In genomic region chr6:42745638-42746451, GRCh38 we compare ENCODE assay signal across 8 cellular contexts. TPM values are rescaled to one million over a fixed set of nuclear protein-coding genes. Genes with fewer than 3 reads are reported as not detected.
A peak's percentile ranks its signal among the peaks of the same experiment; 100 is the strongest.
DNase-seq lines count a peak whose midpoint lies in the region; ATAC-seq and TF ChIP-seq lines count a peak whose summit lies in the region.

A gene with protein sequence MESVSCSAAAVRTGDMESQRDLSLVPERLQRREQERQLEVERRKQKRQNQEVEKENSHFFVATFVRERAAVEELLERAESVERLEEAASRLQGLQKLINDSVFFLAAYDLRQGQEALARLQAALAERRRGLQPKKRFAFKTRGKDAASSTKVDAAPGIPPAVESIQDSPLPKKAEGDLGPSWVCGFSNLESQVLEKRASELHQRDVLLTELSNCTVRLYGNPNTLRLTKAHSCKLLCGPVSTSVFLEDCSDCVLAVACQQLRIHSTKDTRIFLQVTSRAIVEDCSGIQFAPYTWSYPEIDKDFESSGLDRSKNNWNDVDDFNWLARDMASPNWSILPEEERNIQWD (minus strand): TSS chr6:42746103. CDS start chr6:42746073, 30 bp downstream.

- peak within 1 kb of the TSS; percentile 99 for H3K9ac ChIP-seq in mucosa of rectum (ENCODE audit: low read depth in 1 of 2, low read length in 2 of 2)

- peak within 1 kb of the TSS; percentile 70 for H3K27ac ChIP-seq in PC-9
- peak within 1 kb of the TSS; percentile 96 to 98 for H3K27ac ChIP-seq in esophagus (ENCODE audit: low read depth in 2 of 2, low read length in 1 of 2)
- H3K27ac ChIP-seq in mucosa of rectum (ENCODE audit: low read depth in 2 of 2, low read length in 2 of 2) = peak within 1 kb of the TSS; percentile 93 to 96

- ATAC-seq in GM21717 (IDR thresholded peaks at IDR 0.05; ENCODE audit: unreplicated experiment) = peak; percentile 75
- peak; percentile 81 to 84 for ATAC-seq in activated T-cell treated with anti-CD3 and anti-CD28 coated beads, Interleukin-2, amount 50 U/mL, for 4 hours

- H3K4me3 ChIP-seq in PC-9 (peak within 1 kb of the TSS; percentile 78), esophagus (ENCODE audit: low read depth in 1 of 2, low read length in 2 of 2) (peak within 1 kb of the TSS; percentile 84 to 87), mucosa of rectum (ENCODE audit: low read length in 2 of 2) (peak within 1 kb of the TSS; percentile 97 to 99)

- BruUV-seq in PC-9 (replicated peaks; lab: Mats Ljungman, UMichigan) = TSS peak; percentile 76

- 1% methylated on average over 56 to 57 of the region's 57 CpGs for WGBS in esophagus, 2 donors

- TF ChIP-seq CTCF in PC-9 (conservative IDR thresholded peaks at IDR 0.05) = no peak

- CTCF ChIA-PET in PC-9 (lab: Charles Lee) = interaction anchor here (0.6 to 0.7 kb wide), 2 partner anchors 515 to 552 kb away, joined by 16 to 30 read pairs; partner anchors contain the start of gene SLC22A7

- no peaks in the 10 kb centered on the region for H3K9me3 Mint-ChIP-seq in activated T-cell treated with anti-CD3 and anti-CD28 coated beads, Interleukin-2, amount 50 U/mL, for 4 hours

- peak; percentile 99 for DNase-seq in DMS53 (lab: John Stamatoyannopoulos, UW)
- DNase-seq in KBM-7 = peak; percentile 96
- peak; percentile 91 to 94 for DNase-seq in PC-9
- DNase-seq in activated T-cell treated with anti-CD3 and anti-CD28 coated beads, Interleukin-2, amount 50 U/mL, for 4 hours = peak; percentile 88
- DNase-seq in stimulated activated CD8-positive, alpha-beta memory T cell treated with anti-CD3 and anti-CD28 coated beads, Interleukin-4, amount 100 ng/mL, for 4 hours (ENCODE audit: low read depth in 2 of 2, low spot score in 1 of 2) = peak; percentile 83 to 89

- no peaks in the 10 kb centered on the region for H3K9me3 ChIP-seq in PC-9 (ENCODE audit: insufficient read depth, low read depth)
- no peaks in the 10 kb centered on the region for H3K9me3 ChIP-seq in esophagus (ENCODE audit: control insufficient read depth in 2 of 2, insufficient read depth in 1 of 2, low read depth in 1 of 2, low read length in 1 of 2)
- no peaks in the 10 kb centered on the region for H3K9me3 ChIP-seq in mucosa of rectum (ENCODE audit: control insufficient read depth in 2 of 2, low read length in 2 of 2)

- H3K27me3 Mint-ChIP-seq in activated T-cell treated with anti-CD3 and anti-CD28 coated beads, Interleukin-2, amount 50 U/mL, for 4 hours (ENCODE audit: low read depth) = no peaks in the 10 kb centered on the region

- peak within 1 kb of the TSS; percentile 98 for H3K4me3 Mint-ChIP-seq in activated T-cell treated with anti-CD3 and anti-CD28 coated beads, Interleukin-2, amount 50 U/mL, for 4 hours

- in situ Hi-C loops in KBM-7 (cut with MboI; ENCODE audit: low pct_unique_long_range_greater_than_20kb, low sequenced_read_pairs) = no loop called here

- H3K4me1 Mint-ChIP-seq in activated T-cell treated with anti-CD3 and anti-CD28 coated beads, Interleukin-2, amount 50 U/mL, for 4 hours (ENCODE audit: low read depth) = peaks cover 31% of the 10 kb centered on the region

- H3K4me1 ChIP-seq in PC-9 (replicated peaks; ENCODE audit: insufficient read depth) (peaks cover 19% of the 10 kb centered on the region), esophagus (ENCODE audit: control insufficient read depth in 2 of 2, insufficient read depth in 2 of 2, low read length in 1 of 2) (peaks cover 2 to 7% of the 10 kb centered on the region in 2 donors), mucosa of rectum (ENCODE audit: control insufficient read depth in 2 of 2, insufficient read depth in 2 of 2, low read length in 2 of 2) (peaks cover 10 to 19% of the 10 kb centered on the region in 2 donors)

- peaks cover 3% of the 10 kb centered on the region for H3K36me3 Mint-ChIP-seq in activated T-cell treated with anti-CD3 and anti-CD28 coated beads, Interleukin-2, amount 50 U/mL, for 4 hours (ENCODE audit: insufficient read depth)

- H3F3A ChIP-seq in PC-9 (ENCODE audit: insufficient read depth, low read depth) = peaks cover 15% of the 10 kb centered on the region; the same call in 1 of the 2 replicates

- intact Hi-C loops in PC-9 (cut with micrococcal nuclease; ENCODE audit: unreplicated experiment) = loop anchor here (1.0 to 2.0 kb wide), 3 partner anchors 21 to 131 kb away; partner anchors contain the start of gene BICRAL

- H3K79me2 ChIP-seq in PC-9 (ENCODE audit: low read depth) = peaks cover 21% of the 10 kb centered on the region

- H3K36me3 ChIP-seq in PC-9 (ENCODE audit: low read depth) (peaks cover 3% of the 10 kb centered on the region; the same call in 1 of the 2 replicates), esophagus (ENCODE audit: control insufficient read depth in 2 of 2, insufficient read depth in 2 of 2, low read length in 1 of 2) (no peaks in the 10 kb centered on the region), mucosa of rectum (ENCODE audit: control insufficient read depth in 2 of 2, insufficient read depth in 2 of 2, low read length in 2 of 2) (no peaks in the 10 kb centered on the region)

- H3K4me2 ChIP-seq in PC-9 = peak within 1 kb of the TSS; percentile 97

- H4K20me1 ChIP-seq in PC-9 (ENCODE audit: insufficient read depth) = peaks cover 13% of the 10 kb centered on the region; the same call in 1 of the 2 replicates

- no peaks in the 10 kb centered on the region for H3K9me2 ChIP-seq in PC-9 (ENCODE audit: insufficient read depth)

- H2AFZ ChIP-seq in PC-9 = peak within 1 kb of the TSS; percentile 98

- H3K27me3 ChIP-seq in PC-9 (ENCODE audit: insufficient read depth, low read depth) (no peaks in the 10 kb centered on the region), esophagus (ENCODE audit: control insufficient read depth in 1 of 2, insufficient read depth in 2 of 2, low read length in 2 of 2) (no peaks in the 10 kb centered on the region), mucosa of rectum (ENCODE audit: control insufficient read depth in 2 of 2, insufficient read depth in 2 of 2, low read length in 2 of 2) (no peaks in the 10 kb centered on the region)

- POLR2A ChIA-PET in PC-9 (lab: Charles Lee; ENCODE audit: unreplicated experiment) = interaction anchor here (0.6 to 1.9 kb wide), 8 partner anchors 30 to 406 kb away, joined by 3 to 50 read pairs (median 8); partner anchors contain the start of genes BICRAL and RPL7L1

RNA-seq across cellular contexts. Expression of the gene that starts here (rescaled TPM):
- 12.3 and 15.1 TPM in 2 replicates for total RNA-seq in PC-9 (2021)
- total RNA-seq in activated T-cell treated with anti-CD3 and anti-CD28 coated beads, Interleukin-2, amount 50 U/mL, for 4 hours = 10 to 100 TPM; 19.6 to 21.4 (median 20.1) TPM
- polyA plus RNA-seq in esophagus = 10 to 100 TPM; 17.7 to 18.4 TPM

Comparison
In these comparisons a context has a peak if more than half of its experiments do, and no peak if none do; other contexts are left out.
1. Peak in every context shown above with its lines: DNase-seq, ATAC-seq, H3K4me3 ChIP-seq and H3K27ac ChIP-seq.